Comparison of ENCODE assay signal across 8 cellular contexts in genomic region chr4:10180927-10181744, GRCh38.
DNase-seq lines count a peak whose midpoint lies in the region; ATAC-seq and TF ChIP-seq lines count a peak whose summit lies in the region.

No MANE protein-coding gene starts in this region.

- H3K9me3 Mint-ChIP-seq in activated naive CD8-positive, alpha-beta T cell treated with anti-CD3 and anti-CD28 coated beads, Interleukin-2, amount 50 U/mL, for 24 hours, result peaks cover 10% of the 10 kb centered on the region

- peak overlapping the region; percentile 30; the same call in 1 of the 2 replicates for H2AFZ ChIP-seq in KMS-11 (ENCODE audit: low read depth)

- no peaks in the 10 kb centered on the region for H3K27me3 ChIP-seq in KMS-11 (ENCODE audit: insufficient read depth, low read depth)

- peaks cover 45% of the 10 kb centered on the region for H3K4me1 Mint-ChIP-seq in activated naive CD8-positive, alpha-beta T cell treated with anti-CD3 and anti-CD28 coated beads, Interleukin-2, amount 50 U/mL, for 24 hours

- no peak overlapping the region for H3K4me2 ChIP-seq in KMS-11

- peaks cover 3% of the 10 kb centered on the region for H3K36me3 Mint-ChIP-seq in activated naive CD8-positive, alpha-beta T cell treated with anti-CD3 and anti-CD28 coated beads, Interleukin-2, amount 50 U/mL, for 24 hours (ENCODE audit: low read depth)

- H3K79me2 ChIP-seq in KMS-11 (ENCODE audit: insufficient read depth, low read depth), result no peaks in the 10 kb centered on the region

- no peak overlapping the region for H3K4me3 ChIP-seq in KMS-11 (IDR thresholded peaks at IDR 0.05; ENCODE audit: insufficient read depth, low read depth, low read length)

- peak; percentile 96 for ATAC-seq in GM18511 (IDR thresholded peaks at IDR 0.05; ENCODE audit: unreplicated experiment)
- peak; percentile 94 for ATAC-seq in GM21717 (IDR thresholded peaks at IDR 0.05; ENCODE audit: unreplicated experiment)
- ATAC-seq in activated naive CD8-positive, alpha-beta T cell treated with anti-CD3 and anti-CD28 coated beads, Interleukin-2, amount 50 U/mL, for 24 hours, result peak; percentile 92
- ATAC-seq in stimulated activated naive CD8-positive, alpha-beta T cell treated with anti-CD3 and anti-CD28 coated beads, Interleukin-15, Interleukin-2, amounts not matched to agents 100 U/mL and 50 U/mL, for 24 hours, result peak; percentile 90

- peaks cover 3% of the 10 kb centered on the region for H3K4me1 ChIP-seq in KMS-11 (ENCODE audit: low read depth, poor library complexity, severe bottlenecking)

- no peak overlapping the region for H3K9ac ChIP-seq in KMS-11

- H3K4me3 Mint-ChIP-seq in activated naive CD8-positive, alpha-beta T cell treated with anti-CD3 and anti-CD28 coated beads, Interleukin-2, amount 50 U/mL, for 24 hours, result peak overlapping the region; percentile 6

- H4K20me1 ChIP-seq in KMS-11 (ENCODE audit: insufficient read depth), result no peaks in the 10 kb centered on the region

- peak overlapping the region; percentile 91 for H3K27ac Mint-ChIP-seq in activated naive CD8-positive, alpha-beta T cell treated with anti-CD3 and anti-CD28 coated beads, Interleukin-2, amount 50 U/mL, for 24 hours

- peak; percentile 23 for DNase-seq in activated naive CD8-positive, alpha-beta T cell treated with anti-CD3 and anti-CD28 coated beads, Interleukin-2, amount 50 U/mL, for 24 hours
- peak; percentile 29 for DNase-seq in stimulated activated naive CD8-positive, alpha-beta T cell treated with anti-CD3 and anti-CD28 coated beads, Interleukin-15, Interleukin-2, amounts not matched to agents 100 U/mL and 50 U/mL, for 24 hours
- DNase-seq in NCI-H1092 treated with DMSO at 0.1 percent for 48 hours (lab: John Stamatoyannopoulos, UW) (no peak), NCI-H748 treated with DMSO at 0.1 percent for 48 hours (lab: John Stamatoyannopoulos, UW) (no peak), NCI-H2171 (lab: John Stamatoyannopoulos, UW) (no peak)

- H3K27me3 Mint-ChIP-seq in activated naive CD8-positive, alpha-beta T cell treated with anti-CD3 and anti-CD28 coated beads, Interleukin-2, amount 50 U/mL, for 24 hours, result peaks cover 2% of the 10 kb centered on the region

- no peak overlapping the region for H3K27ac ChIP-seq in KMS-11

- H3K36me3 ChIP-seq in KMS-11 (ENCODE audit: insufficient read depth), result no peaks in the 10 kb centered on the region

- TF ChIP-seq CTCF in KMS-11 (conservative IDR thresholded peaks at IDR 0.05; ENCODE audit: low read depth, low read length), result no peak

Comparison
In these comparisons a context has a peak if more than half of its experiments do, and no peak if none do; other contexts are left out.
1. DNase-seq: peak in activated naive CD8-positive, alpha-beta T cell treated with anti-CD3 and anti-CD28 coated beads, Interleukin-2, amount 50 U/mL, for 24 hours (single experiment) and stimulated activated naive CD8-positive, alpha-beta T cell treated with anti-CD3 and anti-CD28 coated beads, Interleukin-15, Interleukin-2, amounts not matched to agents 100 U/mL and 50 U/mL, for 24 hours (single experiment); none in NCI-H1092 treated with DMSO at 0.1 percent for 48 hours (single experiment), NCI-H748 treated with DMSO at 0.1 percent for 48 hours (single experiment) and NCI-H2171 (single experiment).
2. Peak in every context shown above with its lines, with median percentiles within 50 percentile points of each other: ATAC-seq.